In the genomic region with DNA sequence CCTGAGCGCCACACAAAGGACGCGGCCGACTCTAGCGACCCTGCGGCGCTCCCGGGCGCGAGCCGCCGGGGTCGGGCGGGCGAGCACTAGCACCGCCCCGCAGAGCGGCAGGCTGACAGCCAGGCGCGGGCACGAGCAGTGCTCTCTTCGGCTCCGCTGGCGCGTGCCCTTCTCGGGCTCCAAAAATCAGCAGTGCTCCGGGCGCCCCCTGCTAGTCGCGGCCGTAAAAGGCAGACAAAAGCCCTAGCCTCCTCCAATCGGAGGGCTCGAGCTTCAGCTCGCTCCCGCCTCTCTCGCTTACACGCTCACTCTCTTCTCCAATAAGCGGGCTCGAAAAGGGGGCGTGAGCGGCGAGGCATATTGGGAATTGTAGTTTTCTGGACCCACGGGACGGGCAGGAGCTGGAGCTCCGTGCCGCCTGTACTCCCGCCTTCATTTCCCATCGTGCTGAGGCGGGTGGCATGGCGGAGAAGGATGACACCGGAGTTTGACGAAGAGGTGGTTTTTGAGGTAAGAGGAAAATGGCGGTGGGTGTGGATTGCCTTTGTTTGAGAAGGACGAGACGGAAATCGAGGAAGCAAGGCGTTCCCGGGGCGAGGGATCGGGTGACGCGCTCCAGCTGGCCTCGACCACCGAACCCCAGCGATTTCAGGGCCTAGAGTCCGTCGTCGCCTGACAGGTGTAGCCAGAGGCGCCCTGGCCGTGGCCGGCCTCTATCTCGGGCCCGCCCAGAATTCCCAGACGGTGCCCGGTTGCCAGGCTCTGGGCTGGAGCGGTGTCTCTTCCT, we compare ENCODE assay signal across 8 cellular contexts. TPM values are rescaled to one million over a fixed set of nuclear protein-coding genes. Genes with fewer than 3 reads are reported as not detected.
A peak's percentile ranks its signal among the peaks of the same experiment; 100 is the strongest.
DNase-seq lines count a peak whose midpoint lies in the region; ATAC-seq and TF ChIP-seq lines count a peak whose summit lies in the region.

A gene (minus strand): TSS at position 91 of the 787 bp plus-strand sequence. CDS start 227 bp downstream, outside the sequence.
A gene with protein sequence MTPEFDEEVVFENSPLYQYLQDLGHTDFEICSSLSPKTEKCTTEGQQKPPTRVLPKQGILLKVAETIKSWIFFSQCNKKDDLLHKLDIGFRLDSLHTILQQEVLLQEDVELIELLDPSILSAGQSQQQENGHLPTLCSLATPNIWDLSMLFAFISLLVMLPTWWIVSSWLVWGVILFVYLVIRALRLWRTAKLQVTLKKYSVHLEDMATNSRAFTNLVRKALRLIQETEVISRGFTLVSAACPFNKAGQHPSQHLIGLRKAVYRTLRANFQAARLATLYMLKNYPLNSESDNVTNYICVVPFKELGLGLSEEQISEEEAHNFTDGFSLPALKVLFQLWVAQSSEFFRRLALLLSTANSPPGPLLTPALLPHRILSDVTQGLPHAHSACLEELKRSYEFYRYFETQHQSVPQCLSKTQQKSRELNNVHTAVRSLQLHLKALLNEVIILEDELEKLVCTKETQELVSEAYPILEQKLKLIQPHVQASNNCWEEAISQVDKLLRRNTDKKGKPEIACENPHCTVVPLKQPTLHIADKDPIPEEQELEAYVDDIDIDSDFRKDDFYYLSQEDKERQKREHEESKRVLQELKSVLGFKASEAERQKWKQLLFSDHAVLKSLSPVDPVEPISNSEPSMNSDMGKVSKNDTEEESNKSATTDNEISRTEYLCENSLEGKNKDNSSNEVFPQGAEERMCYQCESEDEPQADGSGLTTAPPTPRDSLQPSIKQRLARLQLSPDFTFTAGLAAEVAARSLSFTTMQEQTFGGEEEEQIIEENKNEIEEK (plus strand): TSS at position 431 of the 787 bp plus-strand sequence. CDS start 44 bp downstream, at position 475.

- peak within 1 kb of the TSS; percentile 81 for H3K4me3 ChIP-seq in LNCaP clone FGC (ENCODE audit: low read depth, low read length)

- peaks cover 6% of the 10 kb centered on the region for H3K36me3 Mint-ChIP-seq in natural killer cell

- peak within 1 kb of the TSS; percentile 100 for H3K4me3 Mint-ChIP-seq in natural killer cell

- intact Hi-C loops in natural killer cell (cut with micrococcal nuclease): loop anchor here (5.0 to 10.0 kb wide), 3 partner anchors 145 to 1543 kb away; a partner anchor contains a TSS

- peak; percentile 47 for TF ChIP-seq CTCF in LNCaP clone FGC (IDR thresholded peaks at IDR 0.05; ENCODE audit: control insufficient read depth, extremely low read depth, insufficient read depth)
- TF ChIP-seq CTCF in RWPE1 (conservative IDR thresholded peaks at IDR 0.05; ENCODE audit: low read depth): peak; percentile 82
- TF ChIP-seq CTCF in natural killer cell (IDR thresholded peaks at IDR 0.05): peak; percentile 63

- peaks cover 27 to 31% of the 10 kb centered on the region in 2 donors for H3K4me1 Mint-ChIP-seq in natural killer cell

- DNase-seq in ELR (ENCODE audit: low read depth) (peak; percentile 99), H4 (ENCODE audit: low spot score) (peak; percentile 99), LNCaP clone FGC (ENCODE audit: low read depth) (peak; percentile 99), RWPE1 (ENCODE audit: low spot score) (peak; percentile 94), fibroblast of peridontal ligament (ENCODE audit: extremely low read depth) (peak; percentile 99), natural killer cell (peak; percentile 93)
- DNase-seq in activated effector memory CD4-positive, alpha-beta T cell treated with Interleukin-2 at 50 U/mL for 16 hours: peak; percentile 97
- DNase-seq in stimulated activated naive CD4-positive, alpha-beta T cell treated with Interleukin-2 at 50 U/mL for 16 hours (lab: John Stamatoyannopoulos, UW): peak; percentile 98

- peak within 1 kb of the TSS; percentile 91 to 97 for H3K27ac Mint-ChIP-seq in natural killer cell

- ATAC-seq in natural killer cell: peak; percentile 93 to 98 (median 94)

- CTCF ChIA-PET in RWPE1 (lab: Yijun Ruan, JAX): interaction anchor here (0.5 to 1.6 kb wide), 10 partner anchors 9 to 145 kb away, joined by 3 to 16 read pairs (median 4); no protein-coding TSS in a partner anchor

- H3K9me3 Mint-ChIP-seq in natural killer cell: no peaks in the 10 kb centered on the region

- POLR2A ChIA-PET in RWPE1 (lab: Yijun Ruan, JAX; ENCODE audit: low non-redundant PET): interaction anchor here (0.5 to 1.0 kb wide), 2 partner anchors 101 to 572 kb away, joined by 5 to 6 read pairs; no protein-coding TSS in a partner anchor

- peak within 1 kb of the TSS; percentile 97 for H3K27ac ChIP-seq in RWPE1

- H3K27me3 Mint-ChIP-seq in natural killer cell (ENCODE audit: low read depth in 2 of 2): peaks cover 6 to 9% of the 10 kb centered on the region in 2 donors

RNA-seq across cellular contexts. Expression of the first gene that starts in this region (rescaled TPM):
- total RNA-seq in H4 (2014; rRNA removed; shearing (Covaris generic)): 6.6 and 8.1 TPM in 2 replicates
- total RNA-seq in natural killer cell: 1 to 10 TPM; 1.5 to 1.9 (median 1.9) TPM

RNA-seq across cellular contexts. Expression of the second gene that starts in this region (rescaled TPM):
- 71.2 and 89.0 TPM in 2 replicates for total RNA-seq in H4 (2014; rRNA removed; shearing (Covaris generic))
- 10 to 100 TPM; 32.7 to 37.0 (median 35.1) TPM for total RNA-seq in natural killer cell

Comparison
In these comparisons a context has a peak if more than half of its experiments do, and no peak if none do; other contexts are left out.
1. Peak in every context shown above with its lines: DNase-seq, ATAC-seq, H3K4me3 ChIP-seq and H3K27ac ChIP-seq.